Comparison of ENCODE assay signal across 2 cellular contexts in genomic region chr11:25633230-25633629, GRCh38.
A peak's percentile ranks its signal among the peaks of the same experiment; 100 is the strongest.
TF ChIP-seq lines count a peak whose summit lies in the region.

No MANE protein-coding gene starts in this region.

TF ChIP-seq in IMR-90, 13 proteins besides CTCF, POLR2A, EP300 and RAD21:
- no peak for TF ChIP-seq MXI1 (IDR thresholded peaks at IDR 0.05; ENCODE audit: borderline replicate concordance, low read depth, low read length)
- peak; percentile 51 for TF ChIP-seq CEBPB (IDR thresholded peaks at IDR 0.05; ENCODE audit: low read depth, low read length)

TF ChIP-seq in H1, 55 proteins besides CTCF, POLR2A, EP300 and RAD21:
- TF ChIP-seq USF2 (IDR thresholded peaks at IDR 0.05; ENCODE audit: low read length) (no peak), TAF1 (IDR thresholded peaks at IDR 0.05; ENCODE audit: low read depth, low read length) (no peak), SIX5 (IDR thresholded peaks at IDR 0.05; ENCODE audit: low read depth, low read length) (no peak), SIN3A (conservative IDR thresholded peaks at IDR 0.05 in 1 of 2, IDR thresholded peaks at IDR 0.05 in 1 of 2; ENCODE audit: low read depth in 1 of 2, low read length in 2 of 2) (no peak), TEAD4 (IDR thresholded peaks at IDR 0.05; ENCODE audit: low read depth, low read length) (no peak), RBBP5 (IDR thresholded peaks at IDR 0.05; ENCODE audit: borderline replicate concordance, low read depth, low read length) (no peak), SP2 (IDR thresholded peaks at IDR 0.05; ENCODE audit: low read length) (no peak), BRCA1 (IDR thresholded peaks at IDR 0.05; ENCODE audit: low read depth, low read length) (no peak), CBX8 (IDR thresholded peaks at IDR 0.05; ENCODE audit: borderline replicate concordance, low read depth, low read length) (no peak), KDM4A (IDR thresholded peaks at IDR 0.05; ENCODE audit: low read depth, low read length, severe bottlenecking) (no peak), POU5F1 (IDR thresholded peaks at IDR 0.05; ENCODE audit: low read depth, low read length) (no peak), SRF (IDR thresholded peaks at IDR 0.05; ENCODE audit: low read depth, low read length) (no peak), ATF3 (IDR thresholded peaks at IDR 0.05; ENCODE audit: insufficient read depth, low read depth, low read length) (no peak), MAFK (IDR thresholded peaks at IDR 0.05; ENCODE audit: low read depth, low read length) (no peak), ASH2L (IDR thresholded peaks at IDR 0.05; ENCODE audit: low read length) (no peak), CHD1 (IDR thresholded peaks at IDR 0.05; ENCODE audit: low read depth, low read length) (no peak), BCL11A (IDR thresholded peaks at IDR 0.05; ENCODE audit: low read depth in 2 of 2, low read length in 2 of 2) (no peak), GTF2F1 (IDR thresholded peaks at IDR 0.05; ENCODE audit: borderline replicate concordance, low read depth, low read length) (no peak)
- TF ChIP-seq, protein P1, sequence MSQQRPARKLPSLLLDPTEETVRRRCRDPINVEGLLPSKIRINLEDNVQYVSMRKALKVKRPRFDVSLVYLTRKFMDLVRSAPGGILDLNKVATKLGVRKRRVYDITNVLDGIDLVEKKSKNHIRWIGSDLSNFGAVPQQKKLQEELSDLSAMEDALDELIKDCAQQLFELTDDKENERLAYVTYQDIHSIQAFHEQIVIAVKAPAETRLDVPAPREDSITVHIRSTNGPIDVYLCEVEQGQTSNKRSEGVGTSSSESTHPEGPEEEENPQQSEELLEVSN (IDR thresholded peaks at IDR 0.05), result no peak
TF ChIP-seq in H1: peak in this region for 0.
